In genomic region chr11:72334651-72335050, GRCh38 we compare ENCODE assay signal across 29 cellular contexts.
"Had no signal": no experiment of that assay in that cellular context is flagged by ENCODE, and none has a peak within 500 bp of the region (broad histone marks: within the 10 kb centered on the region; RNA-seq: fewer than 3 reads in every experiment).

No MANE protein-coding gene starts in this region.

- H3K4me3 Mint-ChIP-seq: mesothelial cell of epicardium; naive B cell; natural killer cell treated with Interleukin-12 subunit alpha and Interleukin-12 subunit beta and Interleukin-15 and Interleukin-18, amount 100 ng/mL, for 72 hours; neural progenitor cell; stimulated activated effector memory CD8-positive, alpha-beta T cell treated with anti-CD3 and anti-CD28 coated beads, Interleukin-12 subunit alpha, Interleukin-12 subunit beta, amount 100 ng/mL, for 72 hours; type B pancreatic cell had no signal

- H3K27me3 ChIP-seq: dorsolateral prefrontal cortex, esophagus muscularis mucosa, foreskin keratinocyte, gastroesophageal sphincter, heart left ventricle, hepatocyte, left lung, neural progenitor cell, right atrium auricular region, stomach, thyroid gland had no signal

- H3K4me1 ChIP-seq: foreskin keratinocyte, gastroesophageal sphincter, left lung, parathyroid adenoma, prostate gland had no signal

- H3K79me2 ChIP-seq: hepatocyte, parathyroid adenoma had no signal

- H3K9me3 ChIP-seq: esophagus muscularis mucosa, gastroesophageal sphincter, heart left ventricle, left lung, mucosa of descending colon, prostate gland, right atrium auricular region, stomach, thyroid gland had no signal

- H3K9ac ChIP-seq: neural progenitor cell, parathyroid adenoma had no signal

- ATAC-seq: foreskin keratinocyte; gastroesophageal sphincter; heart left ventricle; left lung; mucosa of descending colon; natural killer cell treated with Interleukin-12 subunit alpha and Interleukin-12 subunit beta and Interleukin-15 and Interleukin-18, amount 100 ng/mL, for 72 hours; sciatic nerve; stimulated activated effector memory CD8-positive, alpha-beta T cell treated with anti-CD3 and anti-CD28 coated beads, Interleukin-12 subunit alpha, Interleukin-12 subunit beta, amount 100 ng/mL, for 72 hours had no signal

- DNase-seq: dorsolateral prefrontal cortex; effector CD4-positive, alpha-beta T cell; foreskin keratinocyte; heart left ventricle; kidney; left lung; mesenchymal stem cell; mucosa of descending colon; naive B cell; stimulated activated CD4-positive, alpha-beta T cell treated with anti-CD3 and anti-CD28 coated beads, Interleukin-12 subunit alpha, Interleukin-12 subunit beta, amount 100 ng/mL, for 4 hours; stimulated activated CD4-positive, alpha-beta T cell treated with anti-CD3 and anti-CD28 coated beads, Interleukin-2, amount 100 ng/mL, for 24 hours; stimulated activated CD4-positive, alpha-beta T cell treated with anti-CD3 and anti-CD28 coated beads, Interleukin-4, amount 100 ng/mL, for 24 hours; stimulated activated naive CD4-positive, alpha-beta T cell treated with Interleukin-2 at 50 U/mL for 16 hours; stomach; thyroid gland had no signal

- H3K9me3 Mint-ChIP-seq: mesothelial cell of epicardium; naive B cell; natural killer cell treated with Interleukin-12 subunit alpha and Interleukin-12 subunit beta and Interleukin-15 and Interleukin-18, amount 100 ng/mL, for 72 hours; neural progenitor cell; stimulated activated effector memory CD8-positive, alpha-beta T cell treated with anti-CD3 and anti-CD28 coated beads, Interleukin-12 subunit alpha, Interleukin-12 subunit beta, amount 100 ng/mL, for 72 hours; type B pancreatic cell had no signal

- H3K27ac ChIP-seq: dorsolateral prefrontal cortex, epithelial cell of prostate, esophagus muscularis mucosa, foreskin keratinocyte, gastroesophageal sphincter, heart left ventricle, hepatocyte, left lung, neural progenitor cell, parathyroid adenoma, prostate gland, right atrium auricular region, stomach, thyroid gland had no signal

- H3K4me3 ChIP-seq: dorsolateral prefrontal cortex, esophagus muscularis mucosa, gastroesophageal sphincter, heart left ventricle, hepatocyte, left lung, mucosa of descending colon, neural progenitor cell, prostate gland, right atrium auricular region, smooth muscle cell, stomach, thyroid gland had no signal

- H3K27me3 Mint-ChIP-seq: naive B cell; natural killer cell treated with Interleukin-12 subunit alpha and Interleukin-12 subunit beta and Interleukin-15 and Interleukin-18, amount 100 ng/mL, for 72 hours; type B pancreatic cell had no signal

- H2AFZ ChIP-seq: hepatocyte, neural progenitor cell, parathyroid adenoma had no signal

- H3K36me3 Mint-ChIP-seq: natural killer cell treated with Interleukin-12 subunit alpha and Interleukin-12 subunit beta and Interleukin-15 and Interleukin-18, amount 100 ng/mL, for 72 hours; neural progenitor cell; stimulated activated effector memory CD8-positive, alpha-beta T cell treated with anti-CD3 and anti-CD28 coated beads, Interleukin-12 subunit alpha, Interleukin-12 subunit beta, amount 100 ng/mL, for 72 hours had no signal

- H3K4me2 ChIP-seq: hepatocyte, smooth muscle cell had no signal

- H3K36me3 ChIP-seq: neural progenitor cell, prostate gland, right atrium auricular region, thyroid gland had no signal

- H3K27ac Mint-ChIP-seq: mesothelial cell of epicardium; neural progenitor cell; stimulated activated effector memory CD8-positive, alpha-beta T cell treated with anti-CD3 and anti-CD28 coated beads, Interleukin-12 subunit alpha, Interleukin-12 subunit beta, amount 100 ng/mL, for 72 hours had no signal
